ENCODE assay signal across 15 cellular contexts in the genomic region with DNA sequence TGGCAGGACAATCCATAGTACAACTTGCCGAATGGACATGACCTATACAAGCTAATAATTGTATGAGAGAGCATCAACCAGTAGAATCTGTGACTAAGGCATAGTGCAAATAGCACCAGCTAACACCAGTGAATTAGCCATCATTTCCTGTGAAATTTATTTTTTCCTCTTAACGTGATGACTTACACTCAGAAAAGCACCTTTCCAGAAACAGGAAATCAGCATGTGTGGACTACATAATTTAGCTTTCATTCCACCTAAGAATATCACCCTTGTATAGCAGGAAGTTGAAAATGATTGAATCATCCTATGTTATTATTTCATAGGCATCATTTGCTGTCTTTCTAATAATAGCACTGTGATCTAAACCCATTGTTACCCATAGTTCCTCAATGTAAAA.
"Had no signal": no experiment of that assay in that cellular context is flagged by ENCODE, and none has a peak within 500 bp of the region (broad histone marks: within the 10 kb centered on the region; RNA-seq: fewer than 3 reads in every experiment).

No MANE protein-coding gene starts in this region.

- H3K4me1 ChIP-seq: heart left ventricle, neural progenitor cell, parathyroid adenoma, thyroid gland, vagina had no signal

- H3K27ac ChIP-seq: coronary artery, heart left ventricle, neural progenitor cell, parathyroid adenoma, thyroid gland, vagina had no signal

- ATAC-seq: esophagus mucosa, heart left ventricle, left ventricle myocardium superior had no signal

- H3K9me3 ChIP-seq: heart left ventricle, thyroid gland, vagina had no signal

- H3K36me3 ChIP-seq: heart left ventricle, neural progenitor cell, thyroid gland, vagina had no signal

- H3K4me3 ChIP-seq: coronary artery, heart left ventricle, neural progenitor cell, thyroid gland, vagina had no signal

- H3K27me3 ChIP-seq: heart left ventricle, neural progenitor cell, thyroid gland, vagina had no signal

- DNase-seq: activated B cell treated with CpG ODN at 0.5 μM for 24 hours; activated CD4-positive, alpha-beta T cell treated with anti-CD3 and anti-CD28 coated beads, Interleukin-2, amount 10 ng/mL, durations not matched to agents 7 days and 5 days; activated CD8-positive, alpha-beta memory T cell treated with anti-CD3 and anti-CD28 coated beads for 24 hours; activated naive CD4-positive, alpha-beta T cell treated with anti-CD3 and anti-CD28 coated beads for 36 hours; caudate nucleus; heart left ventricle; islet precursor cell; left ventricle myocardium superior; small intestine; thyroid gland had no signal
